12 cellular contexts compared by ENCODE assay signal in the genomic region with DNA sequence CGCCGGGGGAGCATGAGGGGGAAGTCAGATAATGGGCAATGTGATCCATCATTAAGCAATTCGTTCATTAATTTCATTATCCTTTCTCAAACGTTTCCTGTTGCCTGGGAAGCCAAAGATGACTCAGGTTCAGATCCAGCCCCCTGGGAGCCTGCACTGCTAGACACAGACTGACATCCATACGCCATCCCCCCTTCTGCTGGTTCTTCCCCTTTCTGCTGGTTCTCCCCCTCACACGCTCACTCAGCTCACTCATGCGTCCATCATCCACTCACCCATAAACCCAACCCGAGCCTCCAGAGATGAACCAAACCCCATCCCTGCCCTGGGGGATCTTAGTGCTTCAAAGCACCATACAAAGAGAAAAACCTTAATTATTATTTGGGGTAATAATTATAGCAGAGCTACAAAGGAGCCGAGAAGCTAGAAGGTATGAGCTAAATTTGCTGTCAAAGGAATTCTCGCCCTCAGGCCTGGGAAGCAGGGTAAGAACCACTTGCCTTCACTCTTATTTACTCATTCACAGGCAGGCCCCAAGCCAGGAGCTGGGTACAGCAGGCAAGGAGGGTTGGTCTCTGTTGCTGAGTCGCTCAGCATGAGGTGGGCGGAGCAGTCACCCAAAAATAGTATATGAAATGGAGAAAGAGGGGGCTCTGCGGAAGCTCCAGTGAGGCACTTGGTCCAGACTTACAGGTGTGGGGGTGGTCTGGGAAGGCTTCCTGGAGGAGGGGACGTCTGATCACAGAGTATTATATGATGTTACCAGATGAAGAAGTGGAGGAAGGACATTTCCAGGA. TPM values are rescaled to one million over a fixed set of nuclear protein-coding genes. Genes with fewer than 3 reads are reported as not detected.
DNase-seq lines count a peak whose midpoint lies in the region; ATAC-seq and TF ChIP-seq lines count a peak whose summit lies in the region.
"Had no signal": no experiment of that assay in that cellular context is flagged by ENCODE, and none has a peak within 500 bp of the region (broad histone marks: within the 10 kb centered on the region; RNA-seq: fewer than 3 reads in every experiment).

No MANE protein-coding gene starts in this region.

- DNase-seq in MCF 10A (ENCODE audit: unreplicated experiment) (peak; percentile 22), breast epithelium (ENCODE audit: low spot score in 2 of 2) (no peak), NOMO-1 treated with DMSO at 0.1 percent for 48 hours (lab: John Stamatoyannopoulos, UW; ENCODE audit: unreplicated experiment) (peak; percentile 52), germinal center (ENCODE audit: low spot score) (peak; percentile 65), upper lobe of right lung (no peak), hepatocyte (ENCODE audit: low spot score) (no peak)
- no peak for DNase-seq in activated effector memory CD4-positive, alpha-beta T cell treated with Interleukin-2 at 50 U/mL for 16 hours
- DNase-seq: activated naive CD4-positive, alpha-beta T cell treated with anti-CD3 and anti-CD28 coated beads, Interleukin-2, amount 10 ng/mL, durations not matched to agents 7 days and 5 days; naive thymus-derived CD8-positive, alpha-beta T cell had no signal

- H3K79me2 ChIP-seq in hepatocyte: no peaks in the 10 kb centered on the region

- no TSS peak for BruUV-seq in MCF 10A (replicated peaks; lab: Mats Ljungman, UMichigan)

- H3K36me3 ChIP-seq in breast epithelium (no peaks in the 10 kb centered on the region), upper lobe of right lung (no peaks in the 10 kb centered on the region), hepatocyte (replicated peaks; ENCODE audit: insufficient read depth, low read depth) (no peaks in the 10 kb centered on the region)

- H3K4me1 Mint-ChIP-seq in MCF 10A (ENCODE audit: insufficient read depth, unreplicated experiment): peaks cover 19% of the 10 kb centered on the region

- H2AFZ ChIP-seq in hepatocyte: no peak overlapping the region

- no peak overlapping the region for H3K4me3 Mint-ChIP-seq in MCF 10A (ENCODE audit: unreplicated experiment)
- H3K4me3 Mint-ChIP-seq: activated naive CD4-positive, alpha-beta T cell treated with anti-CD3 and anti-CD28 coated beads, Interleukin-2, amount 10 ng/mL, durations not matched to agents 7 days and 5 days; naive thymus-derived CD8-positive, alpha-beta T cell had no signal

- intact Hi-C loops in MCF 10A (cut with micrococcal nuclease) (no loop called here), breast epithelium (cut with DNase I; ENCODE audit: low total_unique reads) (no loop called here), upper lobe of right lung (cut with DNase I) (no loop called here)

- H3K27ac ChIP-seq in breast epithelium (peak overlapping the region in 1 of 2 donors; percentile 36), upper lobe of right lung (peak overlapping the region; percentile 63), hepatocyte (no peak overlapping the region)

- ATAC-seq in upper lobe of right lung (peak; percentile 79), GM19351 (IDR thresholded peaks at IDR 0.05; ENCODE audit: unreplicated experiment) (no peak)
- ATAC-seq: esophagus mucosa; naive thymus-derived CD8-positive, alpha-beta T cell; Right ventricle myocardium inferior had no signal

- no peaks in the 10 kb centered on the region for H3K27me3 ChIP-seq in breast epithelium
- no peaks in the 10 kb centered on the region for H3K27me3 ChIP-seq in upper lobe of right lung
- H3K27me3 ChIP-seq in hepatocyte: no peaks in the 10 kb centered on the region

- H3K4me3 ChIP-seq in breast epithelium (no peak overlapping the region), upper lobe of right lung (no peak overlapping the region), hepatocyte (no peak overlapping the region)

- no peak overlapping the region for H3K4me2 ChIP-seq in hepatocyte

- no peaks in the 10 kb centered on the region for H4K20me1 ChIP-seq in hepatocyte (ENCODE audit: insufficient read depth, poor library complexity, severe bottlenecking)

- CTCF ChIA-PET in MCF 10A (lab: Yijun Ruan, JAX): interaction anchor here (0.6 to 1.2 kb wide), 4 partner anchors 11 to 264 kb away, joined by 3 to 6 read pairs (median 4); no protein-coding TSS in a partner anchor

- H3K9me3 Mint-ChIP-seq in MCF 10A (ENCODE audit: unreplicated experiment): no peaks in the 10 kb centered on the region
- H3K9me3 Mint-ChIP-seq: activated naive CD4-positive, alpha-beta T cell treated with anti-CD3 and anti-CD28 coated beads, Interleukin-2, amount 10 ng/mL, durations not matched to agents 7 days and 5 days; naive thymus-derived CD8-positive, alpha-beta T cell had no signal

- no peaks in the 10 kb centered on the region for H3K9me3 ChIP-seq in breast epithelium
- no peaks in the 10 kb centered on the region for H3K9me3 ChIP-seq in upper lobe of right lung
- no peaks in the 10 kb centered on the region for H3K9me3 ChIP-seq in hepatocyte (ENCODE audit: low read depth)

- no peaks in the 10 kb centered on the region for H3K4me1 ChIP-seq in breast epithelium
- H3K4me1 ChIP-seq in upper lobe of right lung: peaks cover 6% of the 10 kb centered on the region
- peaks cover 9% of the 10 kb centered on the region for H3K4me1 ChIP-seq in hepatocyte (ENCODE audit: insufficient read depth)

- POLR2A ChIA-PET in MCF 10A (lab: Yijun Ruan, JAX): interaction anchor here (1.0 kb wide), 1 partner anchor 12 kb away, joined by 3 read pairs; no protein-coding TSS in a partner anchor

- WGBS in hepatocyte (ENCODE audit: low lambda C conversion rate, missing lambda C conversion rate): 80% methylated on average over 14 of the region's 14 CpGs

- H3K27ac Mint-ChIP-seq in MCF 10A (ENCODE audit: low read depth, unreplicated experiment): peak overlapping the region; percentile 44
- H3K27ac Mint-ChIP-seq: activated naive CD4-positive, alpha-beta T cell treated with anti-CD3 and anti-CD28 coated beads, Interleukin-2, amount 10 ng/mL, durations not matched to agents 7 days and 5 days had no signal

- H3K9me2 ChIP-seq in hepatocyte (replicated peaks; ENCODE audit: insufficient read depth): no peaks in the 10 kb centered on the region

- no peak for TF ChIP-seq POLR2A in breast epithelium (IDR thresholded peaks at IDR 0.05)

- no peaks in the 10 kb centered on the region for H3K36me3 Mint-ChIP-seq in MCF 10A (ENCODE audit: insufficient read depth, unreplicated experiment)
- H3K36me3 Mint-ChIP-seq: activated naive CD4-positive, alpha-beta T cell treated with anti-CD3 and anti-CD28 coated beads, Interleukin-2, amount 10 ng/mL, durations not matched to agents 7 days and 5 days; naive thymus-derived CD8-positive, alpha-beta T cell had no signal

- TF ChIP-seq CTCF in MCF 10A (IDR thresholded peaks at IDR 0.05; ENCODE audit: unreplicated experiment) (no peak), breast epithelium (IDR thresholded peaks at IDR 0.05) (no peak), upper lobe of right lung (IDR thresholded peaks at IDR 0.05) (no peak), hepatocyte (IDR thresholded peaks at IDR 0.05; ENCODE audit: poor library complexity) (no peak)

- H3K27me3 Mint-ChIP-seq in MCF 10A (ENCODE audit: insufficient read depth, unreplicated experiment): no peaks in the 10 kb centered on the region
- H3K27me3 Mint-ChIP-seq: naive thymus-derived CD8-positive, alpha-beta T cell had no signal

RNA-seq across cellular contexts. Expression of a gene that starts 7.0 kb away (rescaled TPM):
- total RNA-seq in MCF 10A (2022) (26.6 and 28.1 TPM in 2 replicates), breast epithelium (10 to 100 TPM; 13.9 to 38.5 (median 33.1) TPM), upper lobe of right lung (37.3 TPM), hepatocyte (38.3 and 46.6 TPM in 2 replicates)
- polyA plus RNA-seq in hepatocyte: 60.2 and 74.3 TPM in 2 replicates

RNA-seq across cellular contexts. Expression of a gene that starts 13.0 kb away (rescaled TPM):
- 58.2 and 68.6 TPM in 2 replicates for total RNA-seq in MCF 10A (2022)
- 10 to 100 TPM; 10.2 to 11.1 (median 10.4) TPM for total RNA-seq in breast epithelium
- 40.7 TPM for total RNA-seq in upper lobe of right lung
- total RNA-seq in hepatocyte: 14.5 and 23.5 TPM in 2 replicates
- 24.9 and 27.2 TPM in 2 replicates for polyA plus RNA-seq in hepatocyte

RNA-seq across cellular contexts. Expression of a gene that starts 41.8 kb away (rescaled TPM):
- total RNA-seq in MCF 10A (2022): not detected in 2 replicates
- not detected for total RNA-seq in breast epithelium
- not detected for total RNA-seq in upper lobe of right lung
- not detected in 2 replicates for total RNA-seq in hepatocyte
- not detected in 2 replicates for polyA plus RNA-seq in hepatocyte
- total RNA-seq: esophagus mucosa; naive thymus-derived CD8-positive, alpha-beta T cell; Right ventricle myocardium inferior had no signal
- polyA plus RNA-seq: naive thymus-derived CD8-positive, alpha-beta T cell had no signal

Comparison
In these comparisons a context has a peak if more than half of its experiments do, and no peak if none do; other contexts are left out.
1. DNase-seq: peak in MCF 10A (single experiment), NOMO-1 treated with DMSO at 0.1 percent for 48 hours (single experiment) and germinal center (single experiment); none in breast epithelium (0 of 2), upper lobe of right lung (single experiment), hepatocyte (single experiment) and activated effector memory CD4-positive, alpha-beta T cell treated with Interleukin-2 at 50 U/mL for 16 hours (single experiment).